11 cellular contexts compared by ENCODE assay signal in genomic region chr14:28576523-28576922, GRCh38.
"Had no signal": no experiment of that assay in that cellular context is flagged by ENCODE, and none has a peak within 500 bp of the region (broad histone marks: within the 10 kb centered on the region; RNA-seq: fewer than 3 reads in every experiment).

No MANE protein-coding gene starts in this region.

- DNase-seq: effector memory CD4-positive, alpha-beta T cell; heart right ventricle; natural killer cell; ovary; right cardiac atrium; small intestine; stimulated activated CD4-positive, alpha-beta T cell treated with anti-CD3 and anti-CD28 coated beads, Interleukin-12 subunit alpha, Interleukin-12 subunit beta, amount 100 ng/mL, for 4 hours; stimulated activated naive CD4-positive, alpha-beta T cell treated with Interleukin-2 at 50 U/mL for 16 hours; trophoblast cell had no signal

- ATAC-seq: esophagus mucosa, heart right ventricle, left lobe of liver, natural killer cell, right cardiac atrium had no signal
